8 cellular contexts compared by ENCODE assay signal in the genomic region with DNA sequence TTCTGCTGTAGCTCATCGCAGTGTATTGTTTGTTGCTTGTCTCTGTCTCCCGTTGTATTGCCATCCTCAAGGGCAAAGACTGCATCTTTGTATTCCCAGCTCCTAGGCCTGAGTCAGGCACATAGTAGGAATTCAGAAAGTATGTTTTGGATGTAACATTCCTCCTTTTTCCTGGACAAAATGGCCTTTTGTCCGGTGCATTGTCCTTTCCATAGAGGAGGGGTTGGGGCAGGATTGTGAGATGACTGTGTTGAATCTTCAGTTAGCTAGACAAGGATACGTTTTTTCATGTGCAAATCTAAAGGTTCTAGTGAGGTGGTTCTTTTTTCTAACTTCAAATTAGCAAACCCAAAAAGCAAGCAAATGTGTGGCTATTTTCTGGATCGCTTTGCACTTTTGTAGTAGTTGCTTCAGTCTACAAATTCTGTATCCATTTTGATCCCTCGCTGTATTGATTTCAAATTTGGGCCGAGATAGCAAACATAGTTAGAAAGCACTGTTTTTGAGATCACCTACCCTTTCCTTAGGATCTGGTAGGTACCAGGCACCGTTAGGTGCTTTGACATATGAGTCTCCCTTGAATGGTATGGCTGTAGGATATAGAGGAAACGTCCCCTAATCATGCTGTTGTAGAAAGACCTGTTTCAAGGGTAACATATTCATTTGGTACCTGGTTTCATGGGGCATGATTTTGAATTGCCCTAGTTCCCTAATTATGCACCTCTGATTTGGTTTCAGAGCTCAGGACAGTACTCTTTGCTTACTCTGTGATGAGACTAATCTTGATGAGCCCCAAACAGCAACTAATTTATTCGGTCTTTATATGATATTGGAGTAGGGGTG. TPM values are rescaled to one million over a fixed set of nuclear protein-coding genes. Genes with fewer than 3 reads are reported as not detected.
DNase-seq lines count a peak whose midpoint lies in the region; ATAC-seq, FAIRE-seq and TF ChIP-seq lines count a peak whose summit lies in the region.

No MANE protein-coding gene starts in this region.

- H3K27ac ChIP-seq in colonic mucosa (no peak overlapping the region), muscle layer of duodenum (ENCODE audit: low read length) (no peak overlapping the region), small intestine (ENCODE audit: low read depth in 1 of 2, low read length in 1 of 2) (no peak overlapping the region)

- TF ChIP-seq CTCF in BE2C (IDR thresholded peaks at IDR 0.05; ENCODE audit: low read depth, low read length) = no peak
- TF ChIP-seq CTCF in colonic mucosa (IDR thresholded peaks at IDR 0.05) = no peak

- no peaks in the 10 kb centered on the region for H3K27me3 Mint-ChIP-seq in IgD-negative memory B cell

- 39 to 46% (median 40%) methylated on average over 10 of the region's 10 CpGs for WGBS in small intestine, 3 donors

- H3K27ac Mint-ChIP-seq in IgD-negative memory B cell = peak overlapping the region; percentile 95 to 96 (median 95)

- H3K27me3 ChIP-seq in BE2C (no peaks in the 10 kb centered on the region), colonic mucosa (no peaks in the 10 kb centered on the region), muscle layer of duodenum (ENCODE audit: low read depth, low read length) (no peaks in the 10 kb centered on the region), small intestine (ENCODE audit: control insufficient read depth in 2 of 2, insufficient read depth in 2 of 2, low read length in 2 of 2) (no peaks in the 10 kb centered on the region)

- H3K36me3 ChIP-seq in BE2C (peaks cover 19% of the 10 kb centered on the region), colonic mucosa (no peaks in the 10 kb centered on the region), muscle layer of duodenum (ENCODE audit: control insufficient read depth in 1 of 2, insufficient read depth in 2 of 2, low read length in 2 of 2) (peaks cover 20 to 28% of the 10 kb centered on the region in 2 donors), small intestine (ENCODE audit: control insufficient read depth in 2 of 2, insufficient read depth in 2 of 2, low read length in 2 of 2) (peaks cover 0 to 2% of the 10 kb centered on the region in 2 donors)

- H3K9me3 Mint-ChIP-seq in IgD-negative memory B cell = no peaks in the 10 kb centered on the region

- DNase-seq in BE2C = no peak
- DNase-seq in colonic mucosa = no peak
- DNase-seq in mesenteric fat pad (ENCODE audit: low spot score) = no peak
- no peak for DNase-seq in small intestine
- DNase-seq in epidermal melanocyte (ENCODE audit: insufficient read length, low spot score) = no peak

- FAIRE-seq in small intestine (lab: Jason Lieb, UNC) = no peak

- H3K9ac ChIP-seq in colonic mucosa (ENCODE audit: low read depth in 2 of 2, low read length in 2 of 2) = peak overlapping the region in 1 of 2 donors; percentile 94

- intact Hi-C loops in colonic mucosa (cut with DNase I) = no loop called here

- H3K4me3 ChIP-seq in BE2C (ENCODE audit: low read depth, low read length) (peak overlapping the region; percentile 86), colonic mucosa (peak overlapping the region; percentile 100), muscle layer of duodenum (ENCODE audit: low read depth in 1 of 2, low read length in 2 of 2) (peak overlapping the region; percentile 87 to 100), small intestine (ENCODE audit: low read depth in 1 of 2, low read length in 2 of 2) (peak overlapping the region in 1 of 2 donors; percentile 95)

- no peak for ATAC-seq in GM21447 (IDR thresholded peaks at IDR 0.05; ENCODE audit: unreplicated experiment)

- H3K4me1 Mint-ChIP-seq in IgD-negative memory B cell = peaks cover 16 to 27% (median 26%) of the 10 kb centered on the region in 3 donors

- H3K36me3 Mint-ChIP-seq in IgD-negative memory B cell = no peaks in the 10 kb centered on the region

- no peaks in the 10 kb centered on the region for H3K4me1 ChIP-seq in BE2C
- H3K4me1 ChIP-seq in colonic mucosa = peaks cover 8% of the 10 kb centered on the region
- peaks cover 13 to 23% of the 10 kb centered on the region in 2 donors for H3K4me1 ChIP-seq in muscle layer of duodenum (ENCODE audit: control insufficient read depth in 1 of 2, insufficient read depth in 2 of 2, low read length in 2 of 2)
- H3K4me1 ChIP-seq in small intestine (ENCODE audit: control insufficient read depth in 2 of 2, insufficient read depth in 1 of 2, low read depth in 1 of 2, low read length in 1 of 2) = peaks cover 5 to 9% of the 10 kb centered on the region in 2 donors

- peak overlapping the region; percentile 94 to 98 (median 97) for H3K4me3 Mint-ChIP-seq in IgD-negative memory B cell

- no peaks in the 10 kb centered on the region for H3K9me3 ChIP-seq in BE2C
- no peaks in the 10 kb centered on the region for H3K9me3 ChIP-seq in colonic mucosa
- no peaks in the 10 kb centered on the region for H3K9me3 ChIP-seq in muscle layer of duodenum (ENCODE audit: control insufficient read depth in 1 of 2, low read length in 2 of 2)
- no peaks in the 10 kb centered on the region for H3K9me3 ChIP-seq in small intestine (ENCODE audit: control insufficient read depth, low read depth)

RNA-seq across cellular contexts. Expression of a gene that starts 1.2 kb away (rescaled TPM):
- 55.5 TPM for polyA plus RNA-seq in BE2C (2012; ENCODE audit: insufficient read depth, insufficient read length, low read depth)
- polyA plus RNA-seq in IgD-negative memory B cell = 31.7 TPM
- total RNA-seq in colonic mucosa = 10 to 100 TPM; 31.8 to 39.2 TPM
- 35.3 TPM for total RNA-seq in mesenteric fat pad
- polyA plus RNA-seq in small intestine = 10 to 100 TPM; 26.6 to 30.0 (median 29.9) TPM

RNA-seq across cellular contexts. Expression of a gene that starts 40.6 kb away (rescaled TPM):
- 2.0 TPM for polyA plus RNA-seq in BE2C (2012; ENCODE audit: insufficient read depth, insufficient read length, low read depth)
- polyA plus RNA-seq in IgD-negative memory B cell = 70.0 TPM
- 10 to 100 TPM in 1 of 2 donors, 1 to 10 TPM in 1; 6.8 to 12.6 TPM for total RNA-seq in colonic mucosa
- 64.9 TPM for total RNA-seq in mesenteric fat pad
- 10 to 100 TPM in 2 of 3 donors, 1 to 10 TPM in 1; 2.2 to 16.8 (median 14.1) TPM for polyA plus RNA-seq in small intestine

RNA-seq across cellular contexts. Expression of a gene that starts 58.8 kb away (rescaled TPM):
- 17.7 TPM for polyA plus RNA-seq in BE2C (2012; ENCODE audit: insufficient read depth, insufficient read length, low read depth)
- polyA plus RNA-seq in IgD-negative memory B cell = 16.0 TPM
- 10 to 100 TPM; 49.2 to 65.0 TPM for total RNA-seq in colonic mucosa
- total RNA-seq in mesenteric fat pad = 84.2 TPM
- polyA plus RNA-seq in small intestine = 10 to 100 TPM; 34.8 to 63.3 (median 53.8) TPM
